ENCODE assay signal across 15 cellular contexts in the genomic region with DNA sequence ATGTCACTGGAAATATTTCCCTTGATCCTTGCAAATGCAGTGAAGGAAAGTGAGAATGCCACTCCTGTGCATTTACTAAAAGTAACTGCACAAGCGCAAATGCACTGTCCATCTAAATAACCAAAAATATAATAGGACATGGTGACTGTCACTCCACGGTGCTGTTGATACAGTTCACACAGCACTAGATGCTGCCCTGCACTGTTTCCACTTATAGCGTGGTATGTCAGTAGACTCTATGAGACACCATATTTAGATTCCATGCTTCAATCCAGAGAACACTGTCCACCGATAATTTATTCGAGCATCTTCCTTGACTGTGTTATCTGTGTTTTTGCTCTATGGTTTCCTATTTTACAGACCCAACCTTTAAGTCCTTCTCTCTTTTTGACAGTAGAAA.
DNase-seq lines count a peak whose midpoint lies in the region; ATAC-seq, FAIRE-seq and TF ChIP-seq lines count a peak whose summit lies in the region.
"Had no signal": no experiment of that assay in that cellular context is flagged by ENCODE, and none has a peak within 500 bp of the region (broad histone marks: within the 10 kb centered on the region; RNA-seq: fewer than 3 reads in every experiment).

No MANE protein-coding gene starts in this region.

- no peaks in the 10 kb centered on the region; the same call in 1 of the 2 replicates for H3F3A ChIP-seq in Loucy (ENCODE audit: low read depth)

- H3K27ac Mint-ChIP-seq in T-helper 1 cell treated with Interleukin-12 subunit alpha and Interleukin-12 subunit beta and Interleukin-4 antibody, amounts not matched to agents 30 μg/mL and 1 μg/mL, for 36 hours = peak overlapping the region; percentile 60
- peak overlapping the region; percentile 53 to 99 for H3K27ac Mint-ChIP-seq in natural killer cell treated with Interleukin-12 subunit alpha and Interleukin-12 subunit beta and Interleukin-15 and Interleukin-18, amount 100 ng/mL, for 72 hours

- intact Hi-C loops in K562 (cut with micrococcal nuclease) = no loop called here

- H3K79me2 ChIP-seq in Loucy (ENCODE audit: insufficient read depth, low read length) (no peaks in the 10 kb centered on the region), K562 (ENCODE audit: control insufficient read depth, insufficient read depth, low read length) (no peaks in the 10 kb centered on the region)

- H3K27me3 Mint-ChIP-seq in T-helper 1 cell treated with Interleukin-12 subunit alpha and Interleukin-12 subunit beta and Interleukin-4 antibody, amounts not matched to agents 30 μg/mL and 1 μg/mL, for 36 hours (ENCODE audit: low read depth) = no peaks in the 10 kb centered on the region
- H3K27me3 Mint-ChIP-seq in natural killer cell treated with Interleukin-12 subunit alpha and Interleukin-12 subunit beta and Interleukin-15 and Interleukin-18, amount 100 ng/mL, for 72 hours = no peaks in the 10 kb centered on the region

- H3K9me3 Mint-ChIP-seq in T-helper 1 cell treated with Interleukin-12 subunit alpha and Interleukin-12 subunit beta and Interleukin-4 antibody, amounts not matched to agents 30 μg/mL and 1 μg/mL, for 36 hours = no peaks in the 10 kb centered on the region
- no peaks in the 10 kb centered on the region for H3K9me3 Mint-ChIP-seq in natural killer cell treated with Interleukin-12 subunit alpha and Interleukin-12 subunit beta and Interleukin-15 and Interleukin-18, amount 100 ng/mL, for 72 hours
- H3K9me3 Mint-ChIP-seq: neural crest cell had no signal

- H3K9ac ChIP-seq in Loucy (ENCODE audit: low read depth, low read length, poor library complexity, severe bottlenecking) (no peak overlapping the region), K562 (ENCODE audit: insufficient read depth in 1 of 2, low read depth in 2 of 2, low read length in 2 of 2) (no peak overlapping the region)
- H3K9ac ChIP-seq: GM23248 had no signal

- H4K20me1 ChIP-seq in Loucy (ENCODE audit: insufficient read depth, low read length, poor library complexity, severe bottlenecking) (no peaks in the 10 kb centered on the region), K562 (replicated peaks; ENCODE audit: control insufficient read depth, insufficient read depth, low read length) (no peaks in the 10 kb centered on the region)

- H3K4me1 Mint-ChIP-seq in T-helper 1 cell treated with Interleukin-12 subunit alpha and Interleukin-12 subunit beta and Interleukin-4 antibody, amounts not matched to agents 30 μg/mL and 1 μg/mL, for 36 hours (ENCODE audit: low read depth) = peaks cover 55% of the 10 kb centered on the region
- H3K4me1 Mint-ChIP-seq in natural killer cell treated with Interleukin-12 subunit alpha and Interleukin-12 subunit beta and Interleukin-15 and Interleukin-18, amount 100 ng/mL, for 72 hours (ENCODE audit: low read depth in 2 of 2) = peaks cover 55 to 61% of the 10 kb centered on the region in 2 donors

- H3K4me2 ChIP-seq in Loucy (ENCODE audit: low read depth, low read length, poor library complexity, severe bottlenecking) (no peak overlapping the region), K562 (ENCODE audit: insufficient read depth, low read length) (no peak overlapping the region)
- H3K4me2 ChIP-seq: PC-9 had no signal

- TF ChIP-seq RAD21 in K562 (CRISPR knock-in tag; conservative IDR thresholded peaks at IDR 0.05 in 1 of 2, IDR thresholded peaks at IDR 0.05 in 1 of 2) = no peak

- no peak for DNase-seq in T-helper 1 cell
- DNase-seq in K562 (ENCODE audit: extremely low read depth in 1 of 4, low spot score in 3 of 4) = no peak
- no peak for DNase-seq in natural killer cell treated with Interleukin-12 subunit alpha and Interleukin-12 subunit beta and Interleukin-15 and Interleukin-18, amount 100 ng/mL, for 72 hours (ENCODE audit: low spot score)
- DNase-seq in dedifferentiated amniotic fluid mesenchymal stem cell (ENCODE audit: extremely low spot score) = no peak
- no peak for DNase-seq in NCI-H69 (lab: John Stamatoyannopoulos, UW)
- DNase-seq: GM23248, NCI-H1436 treated with DMSO at 0.1 percent for 48 hours, PC-9, retina had no signal

- 0 out of 2 replicates have a peak overlapping the region, but pooled peaks have one; percentile 78 for H2AFZ ChIP-seq in Loucy (ENCODE audit: low read length)
- no peak overlapping the region for H2AFZ ChIP-seq in K562 (ENCODE audit: low read depth, low read length)
- H2AFZ ChIP-seq: GM23248, PC-9 had no signal

- TF ChIP-seq EP300 in K562 (IDR thresholded peaks at IDR 0.05; ENCODE audit: low read length) = no peak

- H3K27me3 ChIP-seq in Loucy (ENCODE audit: insufficient read depth, low read length, poor library complexity, severe bottlenecking) (no peaks in the 10 kb centered on the region), K562 (ENCODE audit: control insufficient read depth in 2 of 2, insufficient read depth in 2 of 2, low read length in 2 of 2) (no peaks in the 10 kb centered on the region)

- H3K36me3 Mint-ChIP-seq in T-helper 1 cell treated with Interleukin-12 subunit alpha and Interleukin-12 subunit beta and Interleukin-4 antibody, amounts not matched to agents 30 μg/mL and 1 μg/mL, for 36 hours (ENCODE audit: low read depth) = peaks cover 1% of the 10 kb centered on the region
- H3K36me3 Mint-ChIP-seq in natural killer cell treated with Interleukin-12 subunit alpha and Interleukin-12 subunit beta and Interleukin-15 and Interleukin-18, amount 100 ng/mL, for 72 hours = no peaks in the 10 kb centered on the region

- 81% methylated on average over 5 of the region's 5 CpGs for WGBS in K562 (ENCODE audit: insufficient coverage, low coverage, missing lambda C conversion rate)

- no peak for TF ChIP-seq POLR2A in K562 (conservative IDR thresholded peaks at IDR 0.05)

- H3K9me3 ChIP-seq in Loucy (ENCODE audit: insufficient read depth, low read depth, low read length) (no peaks in the 10 kb centered on the region), K562 (replicated peaks; ENCODE audit: control insufficient read depth, insufficient read depth, low read depth, low read length) (no peaks in the 10 kb centered on the region)

- H3K4me1 ChIP-seq in Loucy (ENCODE audit: insufficient read depth, low read length, poor library complexity, severe bottlenecking) (peaks cover 58% of the 10 kb centered on the region), K562 (replicated peaks in 1 of 2; ENCODE audit: control insufficient read depth in 2 of 2, insufficient read depth in 2 of 2, low read length in 2 of 2) (peaks cover 11 to 59% of the 10 kb centered on the region in 2 experiments)

- FAIRE-seq in K562 (lab: Jason Lieb, UNC) = no peak

- CTCF ChIA-PET in K562 (lab: Yijun Ruan, JAX; ENCODE audit: low intra/inter-chr PET ratio) = no interaction called here

- TF ChIP-seq CTCF in Loucy (conservative IDR thresholded peaks at IDR 0.05; ENCODE audit: low read length) (no peak), K562 (IDR thresholded peaks at IDR 0.05 in 2 of 3, conservative IDR thresholded peaks at IDR 0.05 in 1 of 3; ENCODE audit: insufficient read depth in 2 of 3, low read depth in 1 of 3, low read length in 3 of 3) (no peak)

- no peak overlapping the region for H3K4me3 ChIP-seq in Loucy (ENCODE audit: low read length, poor library complexity, severe bottlenecking)
- H3K4me3 ChIP-seq in K562 = no peak overlapping the region
- H3K4me3 ChIP-seq: GM23248, PC-9 had no signal

- no peaks in the 10 kb centered on the region for H3K9me1 ChIP-seq in K562 (ENCODE audit: control insufficient read depth, insufficient read depth, low read length)

- no peaks in the 10 kb centered on the region for H3K36me3 ChIP-seq in Loucy (ENCODE audit: insufficient read depth, low read length)
- H3K36me3 ChIP-seq in K562 (ENCODE audit: control insufficient read depth, insufficient read depth, low read length) = no peaks in the 10 kb centered on the region; the same call in 2 of the 3 replicates

- no peaks in the 10 kb centered on the region for H3K9me2 ChIP-seq in Loucy (replicated peaks; ENCODE audit: low read depth, low read length)

- POLR2A ChIA-PET in K562 (lab: Yijun Ruan, JAX) = no interaction called here

- in situ Hi-C loops in K562 (cut with MboI) = no loop called here

- H3K4me3 Mint-ChIP-seq in T-helper 1 cell treated with Interleukin-12 subunit alpha and Interleukin-12 subunit beta and Interleukin-4 antibody, amounts not matched to agents 30 μg/mL and 1 μg/mL, for 36 hours = no peak overlapping the region
- H3K4me3 Mint-ChIP-seq in natural killer cell treated with Interleukin-12 subunit alpha and Interleukin-12 subunit beta and Interleukin-15 and Interleukin-18, amount 100 ng/mL, for 72 hours = no peak overlapping the region
- H3K4me3 Mint-ChIP-seq: neural crest cell had no signal

- H3K27ac ChIP-seq in K562 (ENCODE audit: extremely low read depth, low read depth, low read length) = no peak overlapping the region
- H3K27ac ChIP-seq: 22Rv1, GM23248 had no signal

- ATAC-seq in K562 (no peak), GM21515 (IDR thresholded peaks at IDR 0.05; ENCODE audit: unreplicated experiment) (no peak)
- ATAC-seq in natural killer cell treated with Interleukin-12 subunit alpha and Interleukin-12 subunit beta and Interleukin-15 and Interleukin-18, amount 100 ng/mL, for 72 hours = no peak
- ATAC-seq: SK-N-SH treated with all-trans-retinoic acid at 6 μM for 48 hours had no signal

- no TSS peak for BruUV-seq in K562 (replicated peaks; lab: Mats Ljungman, UMichigan)

TF ChIP-seq in K562, 482 proteins besides CTCF, POLR2A, EP300 and RAD21:
- no peak for TF ChIP-seq U2AF1 (optimal IDR thresholded peaks at IDR 0.05; ENCODE audit: low read depth, low read length)
- 0 out of 2 replicates have a peak, but pooled peaks have one; percentile 37 for TF ChIP-seq PKNOX1 (IDR thresholded peaks at IDR 0.05)
